ENCODE assay signal across 8 cellular contexts in genomic region chr5:157252741-157253465, GRCh38. TPM values are rescaled to one million over a fixed set of nuclear protein-coding genes. Genes with fewer than 3 reads are reported as not detected.
DNase-seq lines count a peak whose midpoint lies in the region; ATAC-seq and TF ChIP-seq lines count a peak whose summit lies in the region.

No MANE protein-coding gene starts in this region.

- no peaks in the 10 kb centered on the region for H3K9me3 ChIP-seq in right cardiac atrium (ENCODE audit: control insufficient read depth, low read length)
- no peaks in the 10 kb centered on the region for H3K9me3 ChIP-seq in PC-9 (ENCODE audit: insufficient read depth, low read depth)

- CTCF ChIA-PET in BJ (lab: Yijun Ruan, JAX) (interaction anchor here (0.7 to 5.5 kb wide), 21 partner anchors 9 to 493 kb away, joined by 3 to 74 read pairs (median 5); partner anchors contain the start of gene CYFIP2), PC-9 (lab: Charles Lee) (no interaction called here)

- no peaks in the 10 kb centered on the region for H3K9me2 ChIP-seq in PC-9 (ENCODE audit: insufficient read depth)

- H3K27ac Mint-ChIP-seq in activated CD4-positive, alpha-beta T cell treated with anti-CD3 and anti-CD28 coated beads, Interleukin-2, amount 10 ng/mL, durations not matched to agents 24 days and 14 days: peak overlapping the region; percentile 93

- DNase-seq in BJ (ENCODE audit: low read depth): peak; percentile 9
- DNase-seq in activated CD4-positive, alpha-beta T cell treated with anti-CD3 and anti-CD28 coated beads, Interleukin-2, amount 10 ng/mL, durations not matched to agents 24 days and 14 days: peak; percentile 93
- DNase-seq in right cardiac atrium: peak in 1 of 3 donors; percentile 20
- DNase-seq in NCI-H748 (lab: John Stamatoyannopoulos, UW; ENCODE audit: unreplicated experiment): no peak
- no peak for DNase-seq in PC-9
- no peak for DNase-seq in NCI-H146 (lab: John Stamatoyannopoulos, UW)

- BruUV-seq in PC-9 (replicated peaks; lab: Mats Ljungman, UMichigan): no TSS peak

- H3K4me3 ChIP-seq in BJ (ENCODE audit: low read depth, low read length) (no peak overlapping the region), right cardiac atrium (ENCODE audit: low read length) (no peak overlapping the region), PC-9 (no peak overlapping the region)

- no peaks in the 10 kb centered on the region for H3K4me1 ChIP-seq in right cardiac atrium (ENCODE audit: control insufficient read depth, insufficient read depth, low read length)
- H3K4me1 ChIP-seq in PC-9 (replicated peaks; ENCODE audit: insufficient read depth): no peaks in the 10 kb centered on the region

- H4K20me1 ChIP-seq in PC-9 (ENCODE audit: insufficient read depth): no peaks in the 10 kb centered on the region

- H3K27ac ChIP-seq in right cardiac atrium (ENCODE audit: low read length): no peak overlapping the region
- no peak overlapping the region for H3K27ac ChIP-seq in PC-9

- H3K4me2 ChIP-seq in PC-9: no peak overlapping the region

- H3K36me3 ChIP-seq in BJ (ENCODE audit: control insufficient read depth, insufficient read depth, low read length) (no peaks in the 10 kb centered on the region), PC-9 (ENCODE audit: low read depth) (no peaks in the 10 kb centered on the region)

- POLR2A ChIA-PET in BJ (lab: Charles Lee): no interaction called here
- POLR2A ChIA-PET in PC-9 (lab: Charles Lee; ENCODE audit: unreplicated experiment): no interaction called here

- peaks cover 88% of the 10 kb centered on the region for H3K36me3 Mint-ChIP-seq in activated CD4-positive, alpha-beta T cell treated with anti-CD3 and anti-CD28 coated beads, Interleukin-2, amount 10 ng/mL, durations not matched to agents 24 days and 14 days (ENCODE audit: low read depth)

- H3K27me3 Mint-ChIP-seq in activated CD4-positive, alpha-beta T cell treated with anti-CD3 and anti-CD28 coated beads, Interleukin-2, amount 10 ng/mL, durations not matched to agents 24 days and 14 days: no peaks in the 10 kb centered on the region

- peaks cover 6% of the 10 kb centered on the region; the same call in 1 of the 2 replicates for H3K27me3 ChIP-seq in BJ (ENCODE audit: control insufficient read depth, insufficient read depth, low read length)
- no peaks in the 10 kb centered on the region for H3K27me3 ChIP-seq in right cardiac atrium (ENCODE audit: control insufficient read depth, insufficient read depth)
- H3K27me3 ChIP-seq in PC-9 (ENCODE audit: insufficient read depth, low read depth): peaks cover 13% of the 10 kb centered on the region; the same call in 1 of the 2 replicates

- no peak overlapping the region for H2AFZ ChIP-seq in PC-9

- no peaks in the 10 kb centered on the region for H3F3A ChIP-seq in PC-9 (ENCODE audit: insufficient read depth, low read depth)

- H3K4me1 Mint-ChIP-seq in activated CD4-positive, alpha-beta T cell treated with anti-CD3 and anti-CD28 coated beads, Interleukin-2, amount 10 ng/mL, durations not matched to agents 24 days and 14 days: peaks cover 86% of the 10 kb centered on the region

- TF ChIP-seq CTCF in BJ (IDR thresholded peaks at IDR 0.05; ENCODE audit: insufficient read depth, low read depth, low read length): no peak
- no peak for TF ChIP-seq CTCF in PC-9 (conservative IDR thresholded peaks at IDR 0.05)

- intact Hi-C loops in activated CD4-positive, alpha-beta T cell treated with anti-CD3 and anti-CD28 coated beads, Interleukin-2, amount 10 ng/mL, durations not matched to agents 24 days and 14 days (cut with micrococcal nuclease): loop anchor here (1.0 to 2.0 kb wide), 6 partner anchors 16 to 104 kb away; partner anchors contain the start of gene ITK
- intact Hi-C loops in right cardiac atrium (cut with DNase I): loop anchor here in 2 of 4 donors (5.0 to 10.0 kb wide), 3 partner anchors 54 to 108 kb away; partner anchors contain the start of gene MED7 (in 1 of the 2)
- intact Hi-C loops in PC-9 (cut with micrococcal nuclease; ENCODE audit: unreplicated experiment): loop anchor here (1.0 to 2.0 kb wide), 3 partner anchors 59 to 490 kb away; partner anchors contain the start of gene LSM11

- H3K79me2 ChIP-seq in PC-9 (ENCODE audit: low read depth): no peaks in the 10 kb centered on the region

- no peaks in the 10 kb centered on the region for H3K9me3 Mint-ChIP-seq in activated CD4-positive, alpha-beta T cell treated with anti-CD3 and anti-CD28 coated beads, Interleukin-2, amount 10 ng/mL, durations not matched to agents 24 days and 14 days

- peak overlapping the region; percentile 61 for H3K4me3 Mint-ChIP-seq in activated CD4-positive, alpha-beta T cell treated with anti-CD3 and anti-CD28 coated beads, Interleukin-2, amount 10 ng/mL, durations not matched to agents 24 days and 14 days

- ATAC-seq in GM19372 (IDR thresholded peaks at IDR 0.05; ENCODE audit: low read depth, unreplicated experiment) (peak; percentile 84), HG03342 (IDR thresholded peaks at IDR 0.05; ENCODE audit: unreplicated experiment) (peak; percentile 94), right cardiac atrium (peak; percentile 28 to 39)

- 41% methylated on average over 4 of the region's 4 CpGs for WGBS in right cardiac atrium

RNA-seq across cellular contexts. Expression of gene CYFIP2, which starts 13.0 kb away (rescaled TPM):
- polyA plus RNA-seq in BJ (2011; rRNA removed) (4.2 and 4.4 TPM in 2 replicates), right cardiac atrium (27.4 TPM)
- polyA minus RNA-seq in BJ (2011; rRNA and poly(A)+ RNA removed): 12.2 and 17.1 TPM in 2 replicates
- total RNA-seq in activated CD4-positive, alpha-beta T cell treated with anti-CD3 and anti-CD28 coated beads, Interleukin-2, amount 10 ng/mL, durations not matched to agents 24 days and 14 days: 180 and 193 TPM in 2 replicates
- total RNA-seq in right cardiac atrium (10 to 100 TPM; 33.4 to 43.8 (median 37.2) TPM), PC-9 (2021) (not detected in 2 replicates)

Comparison
In these comparisons a context has a peak if more than half of its experiments do, and no peak if none do; other contexts are left out.
1. DNase-seq: peak in BJ (single experiment) and activated CD4-positive, alpha-beta T cell treated with anti-CD3 and anti-CD28 coated beads, Interleukin-2, amount 10 ng/mL, durations not matched to agents 24 days and 14 days (single experiment); none in NCI-H748 (single experiment), PC-9 (0 of 2) and NCI-H146 (single experiment).
2. ATAC-seq: peak in every context shown above with its lines; median percentile 94 in HG03342; 84 in GM19372; 34 in right cardiac atrium.
3. RNA of gene CYFIP2, which starts 13.0 kb away (total RNA-seq): 180 to 193 TPM in activated CD4-positive, alpha-beta T cell treated with anti-CD3 and anti-CD28 coated beads, Interleukin-2, amount 10 ng/mL, durations not matched to agents 24 days and 14 days and 33.4 to 43.8 TPM in right cardiac atrium; not detected in PC-9; every median in the first group is over 10 times any median in the second.